Comparison of ENCODE assay signal across 8 cellular contexts in genomic region chr4:128811571-128812359, GRCh38. TPM values are rescaled to one million over a fixed set of nuclear protein-coding genes. Genes with fewer than 3 reads are reported as not detected.
A peak's percentile ranks its signal among the peaks of the same experiment; 100 is the strongest.
DNase-seq lines count a peak whose midpoint lies in the region; ATAC-seq and TF ChIP-seq lines count a peak whose summit lies in the region.

No MANE protein-coding gene starts in this region.

- H3K27me3 ChIP-seq in PC-3 (ENCODE audit: low read length): no peaks in the 10 kb centered on the region

- no peaks in the 10 kb centered on the region for H3K9me3 Mint-ChIP-seq in IgD-negative memory B cell
- no peaks in the 10 kb centered on the region for H3K9me3 Mint-ChIP-seq in activated T-cell treated with anti-CD3 and anti-CD28 coated beads, Interleukin-2, amount 50 U/mL, for 24 hours

- ATAC-seq in GM21619 (IDR thresholded peaks at IDR 0.05; ENCODE audit: unreplicated experiment) (peak; percentile 47), PC-3 (peak; percentile 54), esophagus mucosa (peak; percentile 72)

- no peaks in the 10 kb centered on the region for H3K9me2 ChIP-seq in PC-3 (replicated peaks; ENCODE audit: low read length)

- H3K4me3 ChIP-seq in PC-3 (ENCODE audit: low read length): peak overlapping the region; percentile 88

- intact Hi-C loops in PC-3 (cut with micrococcal nuclease): loop anchor here (1.0 kb wide), 1 partner anchor 282 kb away; the partner anchor contains the start of gene SCLT1

- CTCF ChIA-PET in PC-3 (lab: Charles Lee): no interaction called here

- no peaks in the 10 kb centered on the region for H3K27me3 Mint-ChIP-seq in IgD-negative memory B cell
- no peaks in the 10 kb centered on the region for H3K27me3 Mint-ChIP-seq in activated T-cell treated with anti-CD3 and anti-CD28 coated beads, Interleukin-2, amount 50 U/mL, for 24 hours

- H3K36me3 ChIP-seq in PC-3 (ENCODE audit: low read depth, low read length): no peaks in the 10 kb centered on the region

- peak overlapping the region; percentile 95 for H3K4me2 ChIP-seq in PC-3 (ENCODE audit: low read length)

- peak overlapping the region; percentile 94 to 100 (median 100) for H3K4me3 Mint-ChIP-seq in IgD-negative memory B cell
- H3K4me3 Mint-ChIP-seq in activated T-cell treated with anti-CD3 and anti-CD28 coated beads, Interleukin-2, amount 50 U/mL, for 24 hours: peak overlapping the region; percentile 99

- POLR2A ChIA-PET in PC-3 (lab: Charles Lee; ENCODE audit: unreplicated experiment): interaction anchor here (0.7 to 1.2 kb wide), 3 partner anchors 11 to 208 kb away, joined by 3 to 6 read pairs (median 5); no protein-coding TSS in a partner anchor

- peaks cover 17 to 28% (median 24%) of the 10 kb centered on the region in 3 donors for H3K4me1 Mint-ChIP-seq in IgD-negative memory B cell
- peaks cover 40% of the 10 kb centered on the region for H3K4me1 Mint-ChIP-seq in activated T-cell treated with anti-CD3 and anti-CD28 coated beads, Interleukin-2, amount 50 U/mL, for 24 hours (ENCODE audit: low read depth)

- no peaks in the 10 kb centered on the region for H4K20me1 ChIP-seq in PC-3 (ENCODE audit: low read length)

- TF ChIP-seq CTCF in PC-3 (conservative IDR thresholded peaks at IDR 0.05; ENCODE audit: low read depth, low read length): no peak

- H3K27ac ChIP-seq in PC-3 (ENCODE audit: low read length): peak overlapping the region; percentile 71

- peak overlapping the region; percentile 50 to 97 (median 92) for H3K27ac Mint-ChIP-seq in IgD-negative memory B cell
- H3K27ac Mint-ChIP-seq in activated T-cell treated with anti-CD3 and anti-CD28 coated beads, Interleukin-2, amount 50 U/mL, for 24 hours: peak overlapping the region; percentile 99

- no peaks in the 10 kb centered on the region for H3F3A ChIP-seq in PC-3 (ENCODE audit: low read length, unreplicated experiment)

- H3K9me3 ChIP-seq in PC-3 (ENCODE audit: low read length): no peaks in the 10 kb centered on the region

- peak overlapping the region; percentile 74; the same call in 1 of the 2 replicates for H2AFZ ChIP-seq in PC-3 (ENCODE audit: low read length)

- H3K4me1 ChIP-seq in PC-3 (ENCODE audit: insufficient read depth, low read length): peaks cover 5% of the 10 kb centered on the region; the same call in 1 of the 2 replicates

- DNase-seq in DMS53 treated with DMSO at 0.1 percent for 48 hours (lab: John Stamatoyannopoulos, UW; ENCODE audit: unreplicated experiment) (peak; percentile 65), PC-3 (peak; percentile 82), myocyte (ENCODE audit: low read depth) (peak; percentile 92)
- peak; percentile 87 for DNase-seq in activated T-cell treated with anti-CD3 and anti-CD28 coated beads, Interleukin-2, amount 50 U/mL, for 24 hours
- peak; percentile 76 to 85 for DNase-seq in stimulated activated CD8-positive, alpha-beta memory T cell treated with anti-CD3 and anti-CD28 coated beads, Interleukin-7, amount 100 ng/mL, for 48 hours (ENCODE audit: extremely low read depth in 1 of 2, low read depth in 1 of 2)

- no peaks in the 10 kb centered on the region for H3K36me3 Mint-ChIP-seq in IgD-negative memory B cell
- H3K36me3 Mint-ChIP-seq in activated T-cell treated with anti-CD3 and anti-CD28 coated beads, Interleukin-2, amount 50 U/mL, for 24 hours (ENCODE audit: low read depth): peaks cover 27% of the 10 kb centered on the region

- peak overlapping the region; percentile 83 for H3K9ac ChIP-seq in PC-3 (ENCODE audit: low read length)

- BruUV-seq in PC-3 (replicated peaks; lab: Mats Ljungman, UMichigan): no TSS peak

- peaks cover 55% of the 10 kb centered on the region for H3K79me2 ChIP-seq in PC-3 (ENCODE audit: low read length)

RNA-seq across cellular contexts. Expression of gene JADE1, which starts 2.3 kb away (rescaled TPM):
- 34.6 TPM for polyA plus RNA-seq in IgD-negative memory B cell
- total RNA-seq in PC-3 (2014; rRNA removed) (10.8 and 10.9 TPM in 2 replicates), esophagus mucosa (9.8 TPM), myocyte (14.8 and 17.5 TPM in 2 replicates)
- polyA plus RNA-seq in myocyte (2012): 13.7 TPM

Comparison
In these comparisons a context has a peak if more than half of its experiments do, and no peak if none do; other contexts are left out.
1. Peak in every context shown above with its lines: DNase-seq, ATAC-seq, H3K4me3 ChIP-seq and H3K27ac ChIP-seq.